9 cellular contexts compared by ENCODE assay signal in the genomic region with DNA sequence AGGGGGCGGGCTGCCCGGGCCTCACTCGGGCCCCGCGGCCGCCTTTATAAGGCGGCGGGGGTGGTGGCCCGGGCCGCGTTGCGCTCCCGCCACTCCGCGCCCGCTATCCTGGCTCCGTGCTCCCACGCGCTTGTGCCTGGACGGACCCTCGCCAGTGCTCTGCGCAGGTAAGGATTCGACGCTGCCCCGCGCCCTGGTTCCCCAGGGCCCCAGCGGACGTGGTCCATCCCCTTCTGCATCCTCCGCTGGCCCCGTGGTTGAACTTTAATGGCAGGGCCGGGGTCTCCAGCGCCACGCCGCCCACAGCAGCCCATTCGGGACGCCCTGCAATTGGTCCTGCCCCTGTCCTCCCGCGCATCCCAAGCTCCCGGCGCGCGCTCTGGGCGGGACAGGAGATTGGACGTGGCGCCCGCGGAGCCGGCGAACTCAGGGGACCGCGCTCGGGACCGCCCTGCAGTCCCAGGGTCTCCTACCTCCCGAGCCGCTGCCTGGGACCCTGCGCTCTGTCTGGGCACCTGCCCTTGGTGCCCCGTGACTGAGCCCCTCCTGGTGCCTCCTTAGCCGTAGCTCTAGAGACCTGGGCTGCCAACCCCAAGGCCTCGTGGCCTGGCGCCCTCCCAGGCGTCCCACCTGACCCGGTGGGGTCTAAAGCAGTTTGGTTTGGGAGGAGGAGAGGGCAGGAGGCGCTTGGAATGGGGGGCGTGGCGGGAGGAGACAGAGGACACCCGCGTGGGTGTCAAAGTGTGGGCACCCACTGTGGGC. TPM values are rescaled to one million over a fixed set of nuclear protein-coding genes. Genes with fewer than 3 reads are reported as not detected.
DNase-seq lines count a peak whose midpoint lies in the region; ATAC-seq, FAIRE-seq and TF ChIP-seq lines count a peak whose summit lies in the region.
"Had no signal": no experiment of that assay in that cellular context is flagged by ENCODE, and none has a peak within 500 bp of the region (broad histone marks: within the 10 kb centered on the region; RNA-seq: fewer than 3 reads in every experiment).

A gene (plus strand): TSS at position 73 of the 762 bp plus-strand sequence. CDS start 44,659 bp downstream, outside the sequence.

- H3K4me3 Mint-ChIP-seq in activated naive CD8-positive, alpha-beta T cell treated with anti-CD3 and anti-CD28 coated beads for 36 hours = peak within 1 kb of the TSS; percentile 67

- H3K4me1 Mint-ChIP-seq in activated naive CD8-positive, alpha-beta T cell treated with anti-CD3 and anti-CD28 coated beads for 36 hours = peaks cover 4% of the 10 kb centered on the region

- no peak for TF ChIP-seq RAD21 in HCT116 (IDR thresholded peaks at IDR 0.05; ENCODE audit: low read depth)

- H3K36me3 Mint-ChIP-seq in activated naive CD8-positive, alpha-beta T cell treated with anti-CD3 and anti-CD28 coated beads for 36 hours = no peaks in the 10 kb centered on the region

- no peaks in the 10 kb centered on the region for H3K9me3 Mint-ChIP-seq in activated naive CD8-positive, alpha-beta T cell treated with anti-CD3 and anti-CD28 coated beads for 36 hours

- H3K9me3 ChIP-seq in HCT116 (ENCODE audit: control insufficient read depth in 1 of 2, insufficient read depth in 1 of 2, low read depth in 1 of 2, low read length in 2 of 2) (no peaks in the 10 kb centered on the region), MG63 (no peaks in the 10 kb centered on the region)

- TF ChIP-seq CTCF in HCT116 (IDR thresholded peaks at IDR 0.05 in 2 of 3, conservative IDR thresholded peaks at IDR 0.05 in 1 of 3; ENCODE audit: borderline replicate concordance in 1 of 3, insufficient read depth in 1 of 3, low read depth in 2 of 3, low read length in 2 of 3) = no peak

- H3K9ac ChIP-seq in HCT116 (ENCODE audit: low read length) = peak within 1 kb of the TSS; percentile 28; the same call in 1 of the 2 replicates

- no peak; the same call in 1 of the 2 replicates for ATAC-seq in HCT116

- H3K36me3 ChIP-seq in HCT116 (ENCODE audit: control insufficient read depth in 1 of 2, insufficient read depth in 2 of 2, low read length in 2 of 2) = no peaks in the 10 kb centered on the region
- no peaks in the 10 kb centered on the region for H3K36me3 ChIP-seq in MG63

- intact Hi-C loops in HCT116 (cut with micrococcal nuclease) = loop anchor here (2.0 to 10.0 kb wide), 2 partner anchors 65 to 145 kb away; no protein-coding TSS in a partner anchor

- H3K4me1 ChIP-seq in HCT116 (ENCODE audit: control insufficient read depth in 1 of 2, insufficient read depth in 2 of 2, low read length in 2 of 2) = peaks cover 2 to 5% of the 10 kb centered on the region in 2 experiments; a peak in 3 of 4 replicates

- H3K27me3 Mint-ChIP-seq in activated naive CD8-positive, alpha-beta T cell treated with anti-CD3 and anti-CD28 coated beads for 36 hours = peaks cover 64% of the 10 kb centered on the region

- H2AFZ ChIP-seq in HCT116 (ENCODE audit: low read depth, low read length, poor library complexity, severe bottlenecking) = peak within 1 kb of the TSS; percentile 92

- no peaks in the 10 kb centered on the region for H3K79me2 ChIP-seq in HCT116 (ENCODE audit: insufficient read depth, low read length)

- H3K4me3 ChIP-seq in HCT116 (replicated peaks in 1 of 2; ENCODE audit: low read depth in 1 of 2, low read length in 2 of 2) (peak within 1 kb of the TSS; percentile 9 to 17; a peak in 2 of 4 replicates), iPS-11a (ENCODE audit: low read depth, low read length) (peak within 1 kb of the TSS; percentile 70), MG63 (no peak within 1 kb of the TSS)

- no peak within 1 kb of the TSS for H3K27ac Mint-ChIP-seq in activated naive CD8-positive, alpha-beta T cell treated with anti-CD3 and anti-CD28 coated beads for 36 hours

- H3K27me3 ChIP-seq in HCT116 (ENCODE audit: insufficient read depth, low read length) (no peaks in the 10 kb centered on the region), MG63 (no peaks in the 10 kb centered on the region)

- POLR2A ChIA-PET in HCT116 (lab: Charles Lee) = no interaction called here

- CTCF ChIA-PET in HCT116 (lab: Charles Lee) = interaction anchor here (0.9 to 1.5 kb wide), 4 partner anchors 8 to 86 kb away, joined by 3 to 5 read pairs (median 4); no protein-coding TSS in a partner anchor

- RAD21 ChIA-PET in HCT116 (lab: Charles Lee; ENCODE audit: low non-redundant PET in 1 of 2, low total read pairs in 2 of 2, uncharacterized antibody in 2 of 2, unreplicated experiment in 2 of 2) = no interaction called here

- TF ChIP-seq POLR2A in HCT116 (IDR thresholded peaks at IDR 0.05; ENCODE audit: borderline replicate concordance, extremely low read depth, insufficient read depth, insufficient read length) (no peak), H54 (IDR thresholded peaks at IDR 0.05; ENCODE audit: low read depth, low read length) (no peak)

- H3K27ac ChIP-seq in HCT116 (ENCODE audit: low read depth, low read length) = no peak within 1 kb of the TSS

- BruUV-seq in HCT116 (replicated peaks; lab: Mats Ljungman, UMichigan) = no TSS peak

- FAIRE-seq in H54 (lab: Jason Lieb, UNC) = no peak

- H3K9me2 ChIP-seq in HCT116 (ENCODE audit: insufficient read depth) = no peaks in the 10 kb centered on the region

- no peak for DNase-seq in HCT116 (ENCODE audit: low read depth, low spot score)
- DNase-seq in activated naive CD8-positive, alpha-beta T cell treated with anti-CD3 and anti-CD28 coated beads for 36 hours = no peak
- peak; percentile 57 for DNase-seq in retina
- DNase-seq in H54 (ENCODE audit: insufficient read length, low spot score) = no peak
- DNase-seq in NCI-H2171 (lab: John Stamatoyannopoulos, UW) = no peak
- no peak for DNase-seq in MG63
- DNase-seq in inferior parietal cortex (ENCODE audit: extremely low spot score) = no peak
- DNase-seq: MV-4-11 had no signal

- H3K4me2 ChIP-seq in HCT116 (ENCODE audit: low read length) = peak within 1 kb of the TSS; percentile 68

- H4K20me1 ChIP-seq in HCT116 (ENCODE audit: insufficient read depth) = no peaks in the 10 kb centered on the region

TF ChIP-seq in HCT116, 20 proteins besides CTCF, POLR2A, EP300 and RAD21:
- TF ChIP-seq ZFX (IDR thresholded peaks at IDR 0.05) (no peak), YY1 (IDR thresholded peaks at IDR 0.05; ENCODE audit: extremely low read depth, insufficient replicate concordance, low read depth, low read length) (no peak), EGR1 (IDR thresholded peaks at IDR 0.05; ENCODE audit: low read depth) (no peak), CBX3 (IDR thresholded peaks at IDR 0.05; ENCODE audit: low read depth) (no peak), ZNF274 (IDR thresholded peaks at IDR 0.05; ENCODE audit: low read depth, low read length) (no peak), SRF (IDR thresholded peaks at IDR 0.05; ENCODE audit: low read depth) (no peak), EZH2phosphoT487 (IDR thresholded peaks at IDR 0.05; ENCODE audit: borderline replicate concordance) (no peak), FOSL1 (IDR thresholded peaks at IDR 0.05; ENCODE audit: low read depth) (no peak)

RNA-seq across cellular contexts. Expression of the gene that starts here (rescaled TPM):
- total RNA-seq in HCT116 (2021; ENCODE audit: unreplicated experiment) = 0.61 TPM
- polyA plus RNA-seq in HCT116 (2012) = 0.46 and 0.55 TPM in 2 replicates
- not detected for total RNA-seq in activated naive CD8-positive, alpha-beta T cell treated with anti-CD3 and anti-CD28 coated beads for 36 hours
- total RNA-seq in MG63 (2014; rRNA removed; shearing (Covaris generic); ENCODE audit: low replicate concordance) = 1.9 and 4.2 TPM in 2 replicates
